26 cellular contexts compared by ENCODE assay signal in the genomic region with DNA sequence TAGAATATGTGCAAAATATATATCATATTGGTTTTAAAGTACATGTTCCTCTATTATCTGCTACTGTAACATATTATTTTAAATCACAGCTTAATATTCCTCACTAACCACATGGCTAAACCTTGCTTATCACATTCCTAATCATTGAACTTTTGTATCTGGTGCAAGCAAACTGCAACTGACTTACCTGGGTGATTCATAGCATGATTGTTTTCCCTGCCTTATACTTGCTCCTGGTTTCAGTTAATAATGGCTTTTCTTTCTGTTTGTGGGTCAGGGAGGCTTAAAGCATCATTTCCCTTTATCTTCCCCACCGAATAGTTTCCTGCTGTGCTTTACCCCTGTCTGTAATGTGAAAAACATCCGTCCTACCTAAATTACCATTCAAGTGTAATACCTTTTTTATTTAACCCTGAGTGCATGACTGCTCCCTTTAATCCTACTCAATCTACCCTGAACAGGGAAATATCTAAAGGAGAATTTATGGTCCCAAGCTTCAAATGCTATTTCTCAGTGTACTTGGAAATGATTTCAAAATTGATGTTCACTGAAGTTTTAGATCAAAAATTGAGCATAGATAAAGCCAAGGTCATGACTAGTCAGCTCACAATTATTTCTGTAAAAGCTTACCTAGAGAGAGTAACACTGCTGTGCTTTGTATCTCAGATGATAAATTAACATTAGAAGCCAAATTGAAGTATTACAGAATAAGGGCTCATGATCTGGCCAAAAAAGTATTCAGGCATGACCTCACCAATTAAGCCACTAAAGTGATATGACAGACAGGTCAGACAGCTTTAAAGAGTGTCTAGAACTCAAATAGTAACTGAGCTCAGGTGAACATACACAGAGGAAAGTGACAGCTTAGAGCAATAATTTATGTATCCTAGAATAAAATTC.
A peak's percentile ranks its signal among the peaks of the same experiment; 100 is the strongest.
DNase-seq lines count a peak whose midpoint lies in the region; TF ChIP-seq lines count a peak whose summit lies in the region.
"Had no signal": no experiment of that assay in that cellular context is flagged by ENCODE, and none has a peak within 500 bp of the region (broad histone marks: within the 10 kb centered on the region; RNA-seq: fewer than 3 reads in every experiment).

No MANE protein-coding gene starts in this region.

- H3K4me3 ChIP-seq in HUES48 (ENCODE audit: low read depth, low read length) (no peak overlapping the region; the same call in 1 of the 2 replicates), NT2/D1 (ENCODE audit: insufficient read length, low read depth) (no peak overlapping the region), ovary (no peak overlapping the region), neuronal stem cell (ENCODE audit: low read length in 2 of 2) (no peak overlapping the region)
- H3K4me3 ChIP-seq: BLaER1, esophagus muscularis mucosa, gastrocnemius medialis, MG63, SK-N-MC, upper lobe of right lung had no signal

- H2AK5ac ChIP-seq in neuronal stem cell (ENCODE audit: low read depth, low read length) = no peak overlapping the region

- CTCF ChIA-PET in Calu3 (lab: Charles Lee) = interaction anchor here (1.1 to 1.4 kb wide), 2 partner anchors 9 to 34 kb away, joined by 5 to 8 read pairs; no protein-coding TSS in a partner anchor

- TF ChIP-seq CTCF in Calu3 (IDR thresholded peaks at IDR 0.05; ENCODE audit: unreplicated experiment) = no peak
- TF ChIP-seq CTCF in ovary (IDR thresholded peaks at IDR 0.05) = no peak

- H2AFZ ChIP-seq in neuronal stem cell (ENCODE audit: low read length) = no peak overlapping the region

- no peak overlapping the region for H3K4me3 Mint-ChIP-seq in Calu3 (ENCODE audit: low read depth, unreplicated experiment)
- H3K4me3 Mint-ChIP-seq: activated naive CD8-positive, alpha-beta T cell; activated T-helper 17 cell treated with anti-CD3 and anti-CD28 coated beads, Interleukin-2, amount 50 U/mL, for 72 hours; IgD-negative memory B cell; naive thymus-derived CD4-positive, alpha-beta T cell had no signal

- H3K9ac ChIP-seq in HUES48 (ENCODE audit: low read depth, low read length) = no peak overlapping the region; the same call in 1 of the 2 replicates
- H3K9ac ChIP-seq in NT2/D1 (ENCODE audit: insufficient read length, low read depth) = no peak overlapping the region
- H3K9ac ChIP-seq in neuronal stem cell (ENCODE audit: low read depth, low read length, poor library complexity) = no peak overlapping the region
- H3K9ac ChIP-seq: BLaER1 had no signal

- no peak overlapping the region for H3K18ac ChIP-seq in neuronal stem cell (ENCODE audit: low read length)

- intact Hi-C loops in Calu3 (cut with micrococcal nuclease; ENCODE audit: unreplicated experiment) = loop anchor here (5.0 kb wide), 3 partner anchors 123 to 197 kb away; no protein-coding TSS in a partner anchor
- intact Hi-C loops in ovary (cut with DNase I) = no loop called here

- 9 to 15% (median 12%) methylated on average over 2 of the region's 2 CpGs for WGBS in ovary, 3 donors
- WGBS in neuronal stem cell (ENCODE audit: extremely low coverage in 2 of 2, insufficient read length in 2 of 2, insufficient replicate concordance in 1 of 2), 2 donors = no CpG with 5 or more reads among the region's 2 CpGs

- peaks cover 39% of the 10 kb centered on the region for H3K4me1 Mint-ChIP-seq in Calu3 (ENCODE audit: low read depth, unreplicated experiment)
- H3K4me1 Mint-ChIP-seq: activated T-helper 17 cell treated with anti-CD3 and anti-CD28 coated beads, Interleukin-2, amount 50 U/mL, for 72 hours; IgD-negative memory B cell; naive thymus-derived CD4-positive, alpha-beta T cell had no signal

- BruUV-seq in Calu3 (replicated peaks; lab: Mats Ljungman, UMichigan) = no TSS peak

- peak overlapping the region; percentile 88 for H3K27ac Mint-ChIP-seq in Calu3 (ENCODE audit: unreplicated experiment)
- H3K27ac Mint-ChIP-seq: activated naive CD8-positive, alpha-beta T cell; activated T-helper 17 cell treated with anti-CD3 and anti-CD28 coated beads, Interleukin-2, amount 50 U/mL, for 72 hours; IgD-negative memory B cell; naive thymus-derived CD4-positive, alpha-beta T cell had no signal

- no peak overlapping the region for H2BK12ac ChIP-seq in neuronal stem cell (ENCODE audit: low read length)

- no peaks in the 10 kb centered on the region for H3K36me3 Mint-ChIP-seq in Calu3 (ENCODE audit: insufficient read depth, unreplicated experiment)
- H3K36me3 Mint-ChIP-seq: activated naive CD8-positive, alpha-beta T cell; IgD-negative memory B cell; naive thymus-derived CD4-positive, alpha-beta T cell had no signal

- no peak for DNase-seq in Calu3
- peak; percentile 9 for DNase-seq in NT2/D1 (ENCODE audit: low read depth, low spot score)
- peak; percentile 22 for DNase-seq in iPS-NIHi11 (ENCODE audit: low spot score)
- DNase-seq in NCI-H510A treated with DMSO at 0.1 percent for 48 hours (lab: John Stamatoyannopoulos, UW) = no peak
- no peak for DNase-seq in ovary
- DNase-seq in neuronal stem cell (ENCODE audit: low spot score) = no peak
- no peak for DNase-seq in SHP77 (lab: John Stamatoyannopoulos, UW)
- DNase-seq: ACHN; activated CD4-positive, alpha-beta T cell treated with anti-CD3 and anti-CD28 coated beads, Interleukin-2, amount 50 U/mL, for 4 hours; activated CD8-positive, alpha-beta memory T cell treated with anti-CD3 and anti-CD28 coated beads, Interleukin-2, amount 50 U/mL, for 4 hours; gastrocnemius medialis; MG63; naive thymus-derived CD4-positive, alpha-beta T cell; NCI-H1694 treated with DMSO at 0.1 percent for 48 hours; NCI-H446; posterior cingulate gyrus; stimulated activated CD4-positive, alpha-beta T cell treated with anti-CD3 and anti-CD28 coated beads, Interleukin-15, amount 100 ng/mL, for 24 hours; stimulated activated CD8-positive, alpha-beta memory T cell treated with anti-CD3 and anti-CD28 coated beads, Interleukin-4, amount 100 ng/mL, for 48 hours; upper lobe of right lung had no signal

- H3K14ac ChIP-seq in neuronal stem cell (ENCODE audit: low read length) = no peak overlapping the region

- H2BK5ac ChIP-seq in neuronal stem cell (ENCODE audit: low read length) = no peak overlapping the region

- H3K4ac ChIP-seq in neuronal stem cell (ENCODE audit: low read length) = no peak overlapping the region

- TF ChIP-seq EP300 in ovary (IDR thresholded peaks at IDR 0.05) = no peak

- peaks cover 13% of the 10 kb centered on the region for H3K4me1 ChIP-seq in HUES48 (ENCODE audit: control insufficient read depth, insufficient read depth, low read length)
- no peaks in the 10 kb centered on the region for H3K4me1 ChIP-seq in NT2/D1 (ENCODE audit: insufficient read depth, insufficient read length)
- H3K4me1 ChIP-seq in ovary (ENCODE audit: insufficient read depth) = no peaks in the 10 kb centered on the region
- no peaks in the 10 kb centered on the region for H3K4me1 ChIP-seq in neuronal stem cell (ENCODE audit: control insufficient read depth in 2 of 2, insufficient read depth in 1 of 2, low read depth in 1 of 2, low read length in 2 of 2)
- H3K4me1 ChIP-seq: BLaER1, esophagus muscularis mucosa, gastrocnemius medialis, upper lobe of right lung had no signal

- H3K36me3 ChIP-seq in HUES48 (ENCODE audit: control insufficient read depth, insufficient read depth, low read length) (no peaks in the 10 kb centered on the region), NT2/D1 (ENCODE audit: insufficient read depth, insufficient read length, low read length) (no peaks in the 10 kb centered on the region), ovary (no peaks in the 10 kb centered on the region), neuronal stem cell (replicated peaks in 1 of 2; ENCODE audit: control insufficient read depth in 2 of 2, insufficient read depth in 2 of 2, low read length in 2 of 2) (no peaks in the 10 kb centered on the region)
- H3K36me3 ChIP-seq: BLaER1, esophagus muscularis mucosa, gastrocnemius medialis, MG63, upper lobe of right lung had no signal

- H3K27me3 ChIP-seq in HUES48 (ENCODE audit: control insufficient read depth, insufficient read depth, low read length) (no peaks in the 10 kb centered on the region), NT2/D1 (ENCODE audit: insufficient read depth, insufficient read length) (no peaks in the 10 kb centered on the region), ovary (no peaks in the 10 kb centered on the region), neuronal stem cell (ENCODE audit: control insufficient read depth in 3 of 3, insufficient read depth in 3 of 3, low read depth in 1 of 3, low read length in 3 of 3) (no peaks in the 10 kb centered on the region)
- H3K27me3 ChIP-seq: BLaER1, esophagus muscularis mucosa, gastrocnemius medialis, MG63, upper lobe of right lung had no signal

- H3K23ac ChIP-seq in neuronal stem cell (ENCODE audit: low read depth, low read length, poor library complexity) = no peak overlapping the region

- H4K8ac ChIP-seq in neuronal stem cell (ENCODE audit: low read depth, low read length) = no peak overlapping the region

- H3K4me2 ChIP-seq in neuronal stem cell (ENCODE audit: insufficient read depth, low read length, poor library complexity, severe bottlenecking) = no peak overlapping the region
- H3K4me2 ChIP-seq: BLaER1 had no signal

- H3K9me3 Mint-ChIP-seq in Calu3 (ENCODE audit: low read depth, unreplicated experiment) = peaks cover 3% of the 10 kb centered on the region

- no peaks in the 10 kb centered on the region for H3K27me3 Mint-ChIP-seq in Calu3 (ENCODE audit: unreplicated experiment)
- H3K27me3 Mint-ChIP-seq: activated naive CD8-positive, alpha-beta T cell; activated T-helper 17 cell treated with anti-CD3 and anti-CD28 coated beads, Interleukin-2, amount 50 U/mL, for 72 hours; IgD-negative memory B cell; naive thymus-derived CD4-positive, alpha-beta T cell had no signal

- H3K9me3 ChIP-seq in HUES48 (ENCODE audit: control insufficient read depth, insufficient read depth, low read length) = no peaks in the 10 kb centered on the region
- H3K9me3 ChIP-seq in NT2/D1 (ENCODE audit: insufficient read depth, low read length) = no peaks in the 10 kb centered on the region
- no peaks in the 10 kb centered on the region for H3K9me3 ChIP-seq in ovary
- no peaks in the 10 kb centered on the region for H3K9me3 ChIP-seq in neuronal stem cell (replicated peaks in 1 of 2; ENCODE audit: control insufficient read depth in 2 of 2, insufficient read depth in 1 of 2, low read depth in 1 of 2, low read length in 2 of 2)
- H3K9me3 ChIP-seq: BLaER1, gastrocnemius medialis, upper lobe of right lung had no signal

- H2BK120ac ChIP-seq in neuronal stem cell (ENCODE audit: low read depth, low read length) = no peak overlapping the region

- no peaks in the 10 kb centered on the region for H3K79me1 ChIP-seq in neuronal stem cell (ENCODE audit: low read depth, low read length)

- no peak overlapping the region for H2BK15ac ChIP-seq in neuronal stem cell (ENCODE audit: low read length)

- H4K91ac ChIP-seq in neuronal stem cell (ENCODE audit: low read depth, low read length, poor library complexity) = no peak overlapping the region

- TF ChIP-seq POLR2A in ovary (IDR thresholded peaks at IDR 0.05) = no peak

- H3K27ac ChIP-seq in HUES48 (ENCODE audit: low read depth, low read length) = peak overlapping the region; percentile 57
- H3K27ac ChIP-seq in ovary = no peak overlapping the region
- no peak overlapping the region for H3K27ac ChIP-seq in neuronal stem cell (replicated peaks; ENCODE audit: low read length)
- H3K27ac ChIP-seq: BLaER1, esophagus muscularis mucosa, gastrocnemius medialis, SK-N-MC, upper lobe of right lung had no signal

Comparison
In these comparisons a context has a peak if more than half of its experiments do, and no peak if none do; other contexts are left out.
1. DNase-seq: peak in NT2/D1 (single experiment) and iPS-NIHi11 (single experiment); none in Calu3 (single experiment), NCI-H510A treated with DMSO at 0.1 percent for 48 hours (single experiment), ovary (0 of 5), neuronal stem cell (single experiment) and SHP77 (0 of 2).